ENCODE assay signal across 8 cellular contexts in the genomic region with DNA sequence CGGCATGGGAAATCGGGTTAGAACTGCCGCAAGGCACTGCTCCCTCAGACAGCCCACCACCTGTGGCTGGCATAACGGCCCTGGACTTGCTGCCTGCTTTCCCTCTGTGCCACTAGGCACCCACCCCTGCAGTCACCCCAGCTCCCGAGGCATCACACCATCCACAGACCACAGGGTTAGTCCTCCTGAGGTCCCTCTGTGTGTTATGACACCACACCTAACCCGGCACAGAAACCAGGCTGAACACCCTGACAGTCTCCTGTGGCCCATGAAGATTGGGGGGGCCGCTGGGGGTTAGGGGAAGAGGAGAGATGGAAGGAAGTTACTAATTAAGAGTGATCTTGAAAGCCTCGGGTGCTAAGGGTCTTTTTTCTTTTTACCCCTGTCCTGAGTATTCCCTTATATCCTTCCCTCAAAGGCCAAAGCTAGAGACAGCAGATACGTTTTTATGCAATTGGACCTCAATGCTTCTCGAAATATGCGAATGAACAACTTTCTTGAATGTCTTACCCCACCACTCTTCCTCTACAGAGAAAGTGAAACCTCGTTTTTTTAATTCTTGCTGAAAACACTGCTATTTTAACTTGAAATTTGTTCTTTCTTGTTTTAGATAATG. TPM values are rescaled to one million over a fixed set of nuclear protein-coding genes. Genes with fewer than 3 reads are reported as not detected.
DNase-seq lines count a peak whose midpoint lies in the region; ATAC-seq and TF ChIP-seq lines count a peak whose summit lies in the region.

No MANE protein-coding gene starts in this region.

- POLR2A ChIA-PET in IMR-90 (lab: Charles Lee; ENCODE audit: unreplicated experiment) = no interaction called here

- intact Hi-C loops in IMR-90 (cut with micrococcal nuclease) = no loop called here
- intact Hi-C loops in right lobe of liver (cut with DNase I) = no loop called here

- H3K9ac ChIP-seq in IMR-90 (ENCODE audit: low read depth, low read length) = no peak overlapping the region

- H4K8ac ChIP-seq in IMR-90 (ENCODE audit: low read depth in 2 of 2, low read length in 2 of 2) = no peak overlapping the region

- H2AK5ac ChIP-seq in IMR-90 (ENCODE audit: low read depth, low read length) = no peak overlapping the region

- H3K4me3 ChIP-seq in IMR-90 (ENCODE audit: insufficient read depth, low read depth, low read length) (peak overlapping the region; percentile 10; the same call in 1 of the 2 replicates), right lobe of liver (no peak overlapping the region)

- peak overlapping the region; percentile 82 for H3K4me3 Mint-ChIP-seq in activated T-cell treated with anti-CD3 and anti-CD28 coated beads, Interleukin-2, amount 50 U/mL, for 4 hours

- H2BK5ac ChIP-seq in IMR-90 (ENCODE audit: low read depth, low read length, poor library complexity, severe bottlenecking) = no peak overlapping the region

- H3K4me1 ChIP-seq in IMR-90 (ENCODE audit: control insufficient read depth, insufficient read depth, low read length) (peaks cover 2% of the 10 kb centered on the region; the same call in 1 of the 2 replicates), right lobe of liver (peaks cover 0 to 48% (median 7%) of the 10 kb centered on the region in 4 donors)

- H3K27ac ChIP-seq in IMR-90 (ENCODE audit: insufficient read depth, low read length) (no peak overlapping the region), right lobe of liver (peak overlapping the region; percentile 36 to 52 (median 49))

- no peaks in the 10 kb centered on the region for H3K36me3 ChIP-seq in IMR-90 (ENCODE audit: control insufficient read depth, insufficient read depth, low read length)
- H3K36me3 ChIP-seq in right lobe of liver = no peaks in the 10 kb centered on the region

- H4K20me1 ChIP-seq in IMR-90 (ENCODE audit: insufficient read depth, low read length) = peaks cover 18% of the 10 kb centered on the region

- peaks cover 1% of the 10 kb centered on the region for H3K36me3 Mint-ChIP-seq in activated T-cell treated with anti-CD3 and anti-CD28 coated beads, Interleukin-2, amount 50 U/mL, for 4 hours (ENCODE audit: insufficient read depth)

- no peak overlapping the region for H3K18ac ChIP-seq in IMR-90 (ENCODE audit: low read depth, low read length)

- in situ Hi-C loops in IMR-90 (cut with MboI; ENCODE audit: low sequenced_read_pairs) = no loop called here

- H3K9me1 ChIP-seq in IMR-90 (ENCODE audit: insufficient read depth, low read length) = peaks cover 3% of the 10 kb centered on the region; the same call in 1 of the 2 replicates

- H4K91ac ChIP-seq in IMR-90 (ENCODE audit: insufficient read depth, low read depth, low read length) = no peak overlapping the region

- H3K9me3 ChIP-seq in IMR-90 (ENCODE audit: control insufficient read depth, insufficient read depth, low read length) = no peaks in the 10 kb centered on the region
- H3K9me3 ChIP-seq in right lobe of liver = no peaks in the 10 kb centered on the region

- no peak overlapping the region for H3K14ac ChIP-seq in IMR-90 (replicated peaks; ENCODE audit: low read depth, low read length)

- H3K27me3 ChIP-seq in IMR-90 (ENCODE audit: control insufficient read depth, insufficient read depth, low read length) (no peaks in the 10 kb centered on the region), right lobe of liver (no peaks in the 10 kb centered on the region)

- no peak for TF ChIP-seq RAD21 in IMR-90 (IDR thresholded peaks at IDR 0.05; ENCODE audit: low read length)

- peak; percentile 40 for ATAC-seq in GM18498 (IDR thresholded peaks at IDR 0.05; ENCODE audit: unreplicated experiment)
- peak; percentile 21; the same call in 1 of the 2 replicates for ATAC-seq in IMR-90 (ENCODE audit: low read depth)
- peak; percentile 71 to 76 for ATAC-seq in activated T-cell treated with anti-CD3 and anti-CD28 coated beads, Interleukin-2, amount 50 U/mL, for 4 hours
- peak; percentile 16 to 60 (median 30) for ATAC-seq in right lobe of liver

- no peak overlapping the region for H2BK120ac ChIP-seq in IMR-90 (ENCODE audit: low read depth, low read length)

- no peak overlapping the region for H2AK9ac ChIP-seq in IMR-90 (replicated peaks; ENCODE audit: low read depth, low read length, poor library complexity)

- 98% methylated on average over 5 of the region's 12 CpGs; no CpG with 5 or more reads in 1 of the 2 experiments for WGBS in IMR-90 (ENCODE audit: extremely low coverage in 2 of 2, insufficient read length in 1 of 2), 2 experiments
- WGBS in right lobe of liver (ENCODE audit: insufficient coverage, low coverage, low lambda C conversion rate, missing lambda C conversion rate) = 37% methylated on average over 10 of the region's 12 CpGs

- TF ChIP-seq CTCF in IMR-90 (conservative IDR thresholded peaks at IDR 0.05; ENCODE audit: low read depth, low read length) = no peak
- TF ChIP-seq CTCF in right lobe of liver (IDR thresholded peaks at IDR 0.05) = no peak

- CTCF ChIA-PET in IMR-90 (lab: Yijun Ruan, JAX) = no interaction called here

- H2BK20ac ChIP-seq in IMR-90 (ENCODE audit: low read depth, low read length) = no peak overlapping the region

- H3K56ac ChIP-seq in IMR-90 (ENCODE audit: extremely low read depth, insufficient read depth, low read length) = no peak overlapping the region

- no peak overlapping the region for H2AFZ ChIP-seq in IMR-90 (replicated peaks; ENCODE audit: low read length, poor library complexity)

- no TSS peak for BruUV-seq in IMR-90 (replicated peaks; lab: Mats Ljungman, UMichigan)

- peak overlapping the region; percentile 65; the same call in 1 of the 2 replicates for H3K23ac ChIP-seq in IMR-90 (ENCODE audit: low read depth, low read length)

- TF ChIP-seq POLR2A in IMR-90 (IDR thresholded peaks at IDR 0.05; ENCODE audit: low read depth, low read length) (no peak), right lobe of liver (IDR thresholded peaks at IDR 0.05) (no peak)

- no peaks in the 10 kb centered on the region for H3K9me3 Mint-ChIP-seq in activated T-cell treated with anti-CD3 and anti-CD28 coated beads, Interleukin-2, amount 50 U/mL, for 4 hours

- H3K4ac ChIP-seq in IMR-90 (ENCODE audit: low read depth, low read length) = no peak overlapping the region

- H3K4me1 Mint-ChIP-seq in activated T-cell treated with anti-CD3 and anti-CD28 coated beads, Interleukin-2, amount 50 U/mL, for 4 hours (ENCODE audit: low read depth) = peaks cover 66% of the 10 kb centered on the region

- H2BK15ac ChIP-seq in IMR-90 (ENCODE audit: low read depth, low read length) = no peak overlapping the region

- no peak for DNase-seq in IMR-90
- DNase-seq in activated T-cell treated with anti-CD3 and anti-CD28 coated beads, Interleukin-2, amount 50 U/mL, for 4 hours = no peak
- DNase-seq in right lobe of liver = peak in 1 of 3 donors; percentile 52
- DNase-seq in superior temporal gyrus (ENCODE audit: extremely low spot score) = peak; percentile 11
- DNase-seq in SHP77 (lab: John Stamatoyannopoulos, UW) = no peak
- no peak for DNase-seq in DMS79 (lab: John Stamatoyannopoulos, UW)
- no peak for DNase-seq in HK-2 (ENCODE audit: unreplicated experiment)

- H3K4me2 ChIP-seq in IMR-90 (ENCODE audit: low read depth, low read length) = peak overlapping the region; percentile 60; the same call in 1 of the 2 replicates

- H4K5ac ChIP-seq in IMR-90 (ENCODE audit: low read depth, low read length) = no peak overlapping the region

- H3K27me3 Mint-ChIP-seq in activated T-cell treated with anti-CD3 and anti-CD28 coated beads, Interleukin-2, amount 50 U/mL, for 4 hours (ENCODE audit: low read depth) = no peaks in the 10 kb centered on the region

- dilution Hi-C loops in IMR-90 (cut with HindIII; ENCODE audit: low sequenced_read_pairs, unreplicated experiment) = no loop called here

- peaks cover 34 to 60% of the 10 kb centered on the region in 2 experiments for H3K79me1 ChIP-seq in IMR-90 (ENCODE audit: low read depth in 1 of 2, low read length in 2 of 2)

TF ChIP-seq in IMR-90, 13 proteins besides CTCF, POLR2A, EP300 and RAD21 (continues in another document):
- TF ChIP-seq BHLHE40 (IDR thresholded peaks at IDR 0.05; ENCODE audit: low read depth, low read length) = no peak
- no peak for TF ChIP-seq MXI1 (IDR thresholded peaks at IDR 0.05; ENCODE audit: borderline replicate concordance, low read depth, low read length)
- TF ChIP-seq NFE2L2 (IDR thresholded peaks at IDR 0.05; ENCODE audit: low read depth, low read length) = no peak
- TF ChIP-seq RFX5 (IDR thresholded peaks at IDR 0.05; ENCODE audit: low read depth, low read length) = no peak
- TF ChIP-seq CHD1 (IDR thresholded peaks at IDR 0.05; ENCODE audit: low read depth, low read length) = no peak
- TF ChIP-seq, protein P1, sequence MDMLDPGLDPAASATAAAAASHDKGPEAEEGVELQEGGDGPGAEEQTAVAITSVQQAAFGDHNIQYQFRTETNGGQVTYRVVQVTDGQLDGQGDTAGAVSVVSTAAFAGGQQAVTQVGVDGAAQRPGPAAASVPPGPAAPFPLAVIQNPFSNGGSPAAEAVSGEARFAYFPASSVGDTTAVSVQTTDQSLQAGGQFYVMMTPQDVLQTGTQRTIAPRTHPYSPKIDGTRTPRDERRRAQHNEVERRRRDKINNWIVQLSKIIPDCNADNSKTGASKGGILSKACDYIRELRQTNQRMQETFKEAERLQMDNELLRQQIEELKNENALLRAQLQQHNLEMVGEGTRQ (IDR thresholded peaks at IDR 0.05; ENCODE audit: low read depth, low read length) = no peak
- no peak for TF ChIP-seq MAFK (IDR thresholded peaks at IDR 0.05; ENCODE audit: low read depth, low read length)
- TF ChIP-seq FOS (IDR thresholded peaks at IDR 0.05; ENCODE audit: low read depth, low read length) = no peak
- TF ChIP-seq CEBPB (IDR thresholded peaks at IDR 0.05; ENCODE audit: low read depth, low read length) = no peak
- TF ChIP-seq MAZ (IDR thresholded peaks at IDR 0.05; ENCODE audit: borderline replicate concordance, low read depth, low read length) = no peak
- no peak for TF ChIP-seq RCOR1 (IDR thresholded peaks at IDR 0.05; ENCODE audit: insufficient replicate concordance, low read length)
- TF ChIP-seq SMC3 (IDR thresholded peaks at IDR 0.05; ENCODE audit: low read depth, low read length) = no peak

RNA-seq across cellular contexts. Expression of gene CYTH1, which starts 7.0 kb away (rescaled TPM):
- total RNA-seq in IMR-90 (2012; rRNA removed) (7.9 and 8.3 TPM in 2 replicates), right lobe of liver (10 to 100 TPM; 14.8 to 46.2 (median 28.8) TPM)
- 10.1 and 12.4 TPM in 2 replicates for polyA plus RNA-seq in IMR-90 (2012; rRNA removed)
- polyA plus RNA-seq in IMR-90 (2012; cell fraction: cytosol; rRNA removed) = 6.2 and 9.0 TPM in 2 replicates
- 46.8 and 57.8 TPM in 2 replicates for polyA plus RNA-seq in IMR-90 (2012; cell fraction: nucleus; rRNA removed; ENCODE audit: low replicate concordance)
- 10 to 100 TPM; 55.9 to 99.3 (median 82.8) TPM for total RNA-seq in activated T-cell treated with anti-CD3 and anti-CD28 coated beads, Interleukin-2, amount 50 U/mL, for 4 hours

Comparison
In these comparisons a context has a peak if more than half of its experiments do, and no peak if none do; other contexts are left out.
1. ATAC-seq: peak in every context shown above with its lines; median percentile 74 in activated T-cell treated with anti-CD3 and anti-CD28 coated beads, Interleukin-2, amount 50 U/mL, for 4 hours; 40 in GM18498; 30 in right lobe of liver; 21 in IMR-90.